36 cellular contexts compared by ENCODE assay signal in genomic region chr19:48757089-48757675, GRCh38. TPM values are rescaled to one million over a fixed set of nuclear protein-coding genes. Genes with fewer than 3 reads are reported as not detected.
"Had no signal": no experiment of that assay in that cellular context is flagged by ENCODE, and none has a peak within 500 bp of the region (broad histone marks: within the 10 kb centered on the region; RNA-seq: fewer than 3 reads in every experiment).

No MANE protein-coding gene starts in this region.

- H3K4me2 ChIP-seq: SK-N-SH had no signal

- H3K9me3 Mint-ChIP-seq: activated CD4-positive, alpha-beta T cell treated with anti-CD3 and anti-CD28 coated beads, Interleukin-2, amount 10 ng/mL, durations not matched to agents 7 days and 5 days; activated naive CD4-positive, alpha-beta T cell treated with anti-CD3 and anti-CD28 coated beads for 36 hours; activated naive CD4-positive, alpha-beta T cell treated with anti-CD3 and anti-CD28 coated beads, Interleukin-2, amount 50 U/mL, for 72 hours; activated T-cell treated with anti-CD3 and anti-CD28 coated beads, Interleukin-2, amount 50 U/mL, for 4 hours; activated T-helper 1 cell treated with anti-CD3 and anti-CD28 coated beads, Interleukin-12 subunit alpha, Interleukin-12 subunit beta, Interleukin-2, Interleukin-4 antibody, amounts not matched to agents 30 ng/mL and 10 ng/mL and 1 ng/mL, durations not matched to agents 14 hours and 24 hours and 36 hours; T-helper 1 cell treated with Interleukin-12 subunit alpha and Interleukin-12 subunit beta and Interleukin-4 antibody, amounts not matched to agents 30 μg/mL and 1 μg/mL, for 36 hours; T-helper 2 cell treated with Interferon-gamma antibody and Interleukin-4, amounts not matched to agents 5 μg/mL and 100 μg/mL, for 36 hours had no signal

- H3K9me3 ChIP-seq: adrenal gland, body of pancreas, breast epithelium, Peyer's patch, SJSA1, SK-N-SH had no signal

- H3K27me3 ChIP-seq: adrenal gland, body of pancreas, breast epithelium, Peyer's patch had no signal

- H3K27ac Mint-ChIP-seq: activated CD4-positive, alpha-beta T cell treated with anti-CD3 and anti-CD28 coated beads for 36 hours; activated CD4-positive, alpha-beta T cell treated with anti-CD3 and anti-CD28 coated beads, Interleukin-2, amount 10 ng/mL, durations not matched to agents 7 days and 5 days; activated naive CD4-positive, alpha-beta T cell treated with anti-CD3 and anti-CD28 coated beads for 36 hours; activated naive CD4-positive, alpha-beta T cell treated with anti-CD3 and anti-CD28 coated beads, Interleukin-2, amount 50 U/mL, for 72 hours; activated T-helper 1 cell treated with anti-CD3 and anti-CD28 coated beads, Interleukin-12 subunit alpha, Interleukin-12 subunit beta, Interleukin-2, Interleukin-4 antibody, amounts not matched to agents 30 ng/mL and 10 ng/mL and 1 ng/mL, durations not matched to agents 14 hours and 24 hours and 36 hours; T-helper 1 cell treated with Interleukin-12 subunit alpha and Interleukin-12 subunit beta and Interleukin-4 antibody, amounts not matched to agents 30 μg/mL and 1 μg/mL, for 36 hours; T-helper 2 cell treated with Interferon-gamma antibody and Interleukin-4, amounts not matched to agents 5 μg/mL and 100 μg/mL, for 36 hours had no signal

- H3K36me3 ChIP-seq: adrenal gland, breast epithelium, Peyer's patch, SJSA1 had no signal

- H3K4me1 ChIP-seq: breast epithelium had no signal

- H3K4me3 ChIP-seq: adrenal gland, body of pancreas, breast epithelium, SJSA1 had no signal

- ATAC-seq: activated CD4-positive, alpha-beta T cell treated with anti-CD3 and anti-CD28 coated beads for 36 hours; activated CD4-positive, CD25-positive, alpha-beta regulatory T cell treated with anti-CD3 and anti-CD28 coated beads, Interleukin-2, amount 50 U/mL, for 24 hours; activated naive CD4-positive, alpha-beta T cell treated with anti-CD3 and anti-CD28 coated beads, Interleukin-2, amount 50 U/mL, for 72 hours; activated T-cell treated with anti-CD3 and anti-CD28 coated beads, Interleukin-2, amount 50 U/mL, for 4 hours; body of pancreas had no signal

- H3K9ac ChIP-seq: SK-N-SH had no signal

- H3K27ac ChIP-seq: adrenal gland, body of pancreas, breast epithelium, Peyer's patch, SJSA1 had no signal

- DNase-seq: activated CD4-positive, alpha-beta T cell treated with anti-CD3 and anti-CD28 coated beads for 36 hours; activated CD4-positive, alpha-beta T cell treated with anti-CD3 and anti-CD28 coated beads, Interleukin-2, amount 10 ng/mL, durations not matched to agents 7 days and 5 days; activated CD4-positive, alpha-beta T cell treated with anti-CD3 and anti-CD28 coated beads, Interleukin-2, amount 50 U/mL, for 48 hours; activated CD8-positive, alpha-beta memory T cell treated with anti-CD3 and anti-CD28 coated beads, Interleukin-2, amount 50 U/mL, for 4 hours; activated gamma-delta T cell treated with Interleukin-2 at 50 U/mL for 16 hours; activated naive CD4-positive, alpha-beta T cell treated with anti-CD3 and anti-CD28 coated beads for 36 hours; activated T-cell treated with anti-CD3 and anti-CD28 coated beads for 4 hours; activated T-cell treated with anti-CD3 and anti-CD28 coated beads, Interleukin-2, amount 50 U/mL, for 4 hours; adrenal gland; Kasumi-1; MM.1S; MV-4-11; NCI-H1092; NCI-H1417; NCI-H146; NCI-H187; NCI-H2029 treated with DMSO at 0.1 percent for 48 hours; NCI-H2107; NCI-H2171; NCI-H446; NCI-H524; NCI-H69; Peyer's patch; RPMI8226; SHP77 treated with DMSO at 0.1 percent for 48 hours; SK-N-SH had no signal

- H3K4me3 Mint-ChIP-seq: activated CD4-positive, alpha-beta T cell treated with anti-CD3 and anti-CD28 coated beads for 36 hours; activated CD4-positive, alpha-beta T cell treated with anti-CD3 and anti-CD28 coated beads, Interleukin-2, amount 10 ng/mL, durations not matched to agents 7 days and 5 days; activated naive CD4-positive, alpha-beta T cell treated with anti-CD3 and anti-CD28 coated beads for 36 hours; activated T-cell treated with anti-CD3 and anti-CD28 coated beads, Interleukin-2, amount 50 U/mL, for 4 hours; activated T-helper 1 cell treated with anti-CD3 and anti-CD28 coated beads, Interleukin-12 subunit alpha, Interleukin-12 subunit beta, Interleukin-2, Interleukin-4 antibody, amounts not matched to agents 30 ng/mL and 10 ng/mL and 1 ng/mL, durations not matched to agents 14 hours and 24 hours and 36 hours; T-helper 1 cell treated with Interleukin-12 subunit alpha and Interleukin-12 subunit beta and Interleukin-4 antibody, amounts not matched to agents 30 μg/mL and 1 μg/mL, for 36 hours; T-helper 2 cell treated with Interferon-gamma antibody and Interleukin-4, amounts not matched to agents 5 μg/mL and 100 μg/mL, for 36 hours had no signal

- H3K36me3 Mint-ChIP-seq: activated naive CD4-positive, alpha-beta T cell treated with anti-CD3 and anti-CD28 coated beads, Interleukin-2, amount 50 U/mL, for 72 hours had no signal

RNA-seq across cellular contexts. Expression of gene FGF21, which starts 1.9 kb away (rescaled TPM):
- total RNA-seq: activated CD4-positive, alpha-beta T cell treated with anti-CD3 and anti-CD28 coated beads for 36 hours; activated CD4-positive, alpha-beta T cell treated with anti-CD3 and anti-CD28 coated beads, Interleukin-2, amount 10 ng/mL, durations not matched to agents 7 days and 5 days; activated naive CD4-positive, alpha-beta T cell treated with anti-CD3 and anti-CD28 coated beads for 36 hours; activated naive CD4-positive, alpha-beta T cell treated with anti-CD3 and anti-CD28 coated beads, Interleukin-2, amount 50 U/mL, for 72 hours; activated T-cell treated with anti-CD3 and anti-CD28 coated beads, Interleukin-2, amount 50 U/mL, for 4 hours; activated T-helper 1 cell treated with anti-CD3 and anti-CD28 coated beads, Interleukin-12 subunit alpha, Interleukin-12 subunit beta, Interleukin-2, Interleukin-4 antibody, amounts not matched to agents 30 ng/mL and 10 ng/mL and 1 ng/mL, durations not matched to agents 14 hours and 24 hours and 36 hours; adrenal gland; astrocyte; body of pancreas; breast epithelium; cardiac septum; Peyer's patch; SJSA1 had no signal
- polyA plus RNA-seq: adrenal gland, SK-N-SH had no signal

RNA-seq across cellular contexts. Expression of gene FUT1, which starts 4.7 kb away (rescaled TPM):
- total RNA-seq: SJSA1 had no signal

RNA-seq across cellular contexts. Expression of gene IZUMO1, which starts 10.5 kb away (rescaled TPM):
- total RNA-seq: activated CD4-positive, alpha-beta T cell treated with anti-CD3 and anti-CD28 coated beads for 36 hours; activated naive CD4-positive, alpha-beta T cell treated with anti-CD3 and anti-CD28 coated beads for 36 hours; activated naive CD4-positive, alpha-beta T cell treated with anti-CD3 and anti-CD28 coated beads, Interleukin-2, amount 50 U/mL, for 72 hours; activated T-cell treated with anti-CD3 and anti-CD28 coated beads, Interleukin-2, amount 50 U/mL, for 4 hours; activated T-helper 1 cell treated with anti-CD3 and anti-CD28 coated beads, Interleukin-12 subunit alpha, Interleukin-12 subunit beta, Interleukin-2, Interleukin-4 antibody, amounts not matched to agents 30 ng/mL and 10 ng/mL and 1 ng/mL, durations not matched to agents 14 hours and 24 hours and 36 hours; astrocyte; Peyer's patch; SJSA1 had no signal
